ENCODE assay signal across 25 cellular contexts in genomic region chr15:95793226-95793625, GRCh38.
DNase-seq lines count a peak whose midpoint lies in the region; ATAC-seq, FAIRE-seq and TF ChIP-seq lines count a peak whose summit lies in the region.
"Had no signal": no experiment of that assay in that cellular context is flagged by ENCODE, and none has a peak within 500 bp of the region (broad histone marks: within the 10 kb centered on the region; RNA-seq: fewer than 3 reads in every experiment).

No MANE protein-coding gene starts in this region.

- POLR2A ChIA-PET in BJ (lab: Charles Lee): no interaction called here

- no peak overlapping the region for H3K4me3 ChIP-seq in BJ (ENCODE audit: low read depth, low read length)
- H3K4me3 ChIP-seq in kidney (ENCODE audit: low read length in 2 of 2): no peak overlapping the region
- H3K4me3 ChIP-seq: A549, BLaER1 had no signal

- H3K4me1 Mint-ChIP-seq in HFFc6 (ENCODE audit: low read depth): peaks cover 15% of the 10 kb centered on the region
- H3K4me1 Mint-ChIP-seq: CD4-positive, CD25-positive, alpha-beta regulatory T cell had no signal

- no peaks in the 10 kb centered on the region for H3K27me3 ChIP-seq in BJ (ENCODE audit: control insufficient read depth, insufficient read depth, low read length)
- H3K27me3 ChIP-seq: BLaER1 had no signal

- H3K4me3 Mint-ChIP-seq in HFFc6: no peak overlapping the region
- H3K4me3 Mint-ChIP-seq: CD4-positive, CD25-positive, alpha-beta regulatory T cell had no signal

- H3K27ac Mint-ChIP-seq in HFFc6: no peak overlapping the region
- H3K27ac Mint-ChIP-seq: CD4-positive, CD25-positive, alpha-beta regulatory T cell had no signal

- H3K4me1 ChIP-seq in kidney (ENCODE audit: control insufficient read depth in 1 of 2, insufficient read depth in 1 of 2, low read depth in 1 of 2, low read length in 2 of 2): no peaks in the 10 kb centered on the region
- H3K4me1 ChIP-seq: A549, BLaER1 had no signal

- H3K9me3 ChIP-seq in kidney (ENCODE audit: control insufficient read depth in 1 of 2, low read length in 2 of 2): no peaks in the 10 kb centered on the region
- H3K9me3 ChIP-seq: A549, BLaER1 had no signal

- no peak overlapping the region for H3K27ac ChIP-seq in kidney (ENCODE audit: low read depth in 2 of 2, low read length in 2 of 2)
- H3K27ac ChIP-seq: A549, BLaER1 had no signal

- DNase-seq in BJ (ENCODE audit: low read depth): peak; percentile 26
- peak; percentile 74 for DNase-seq in HFFc6
- peak; percentile 17 for DNase-seq in epidermal melanocyte (ENCODE audit: insufficient read length, low spot score)
- DNase-seq in kidney: no peak
- DNase-seq in pons (ENCODE audit: low spot score): no peak
- DNase-seq: CD4-positive, CD25-positive, alpha-beta regulatory T cell; DMS153; DND-41; HCEC 1CT; NCI-H1048; NCI-H1417 treated with DMSO at 0.1 percent for 48 hours; NCI-H1694 treated with DMSO at 0.1 percent for 48 hours; NCI-H2081; NCI-H226; NCI-H510A; NCI-H69; SHP77 treated with DMSO at 0.1 percent for 48 hours had no signal

- intact Hi-C loops in kidney (cut with DNase I): no loop called here

- no peak for ATAC-seq in HG03378 (IDR thresholded peaks at IDR 0.05; ENCODE audit: unreplicated experiment)
- ATAC-seq in HG02642 (IDR thresholded peaks at IDR 0.05; ENCODE audit: poor library complexity, unreplicated experiment): no peak
- no peak for ATAC-seq in GM18873 (IDR thresholded peaks at IDR 0.05; ENCODE audit: low FRiP score, unreplicated experiment)
- ATAC-seq: A549, Panc1 had no signal

- CTCF ChIA-PET in BJ (lab: Yijun Ruan, JAX): interaction anchor here (1.0 kb wide), 1 partner anchor 21 kb away, joined by 3 read pairs; no protein-coding TSS in a partner anchor

- H3K27me3 Mint-ChIP-seq in HFFc6 (ENCODE audit: insufficient read depth): no peaks in the 10 kb centered on the region
- H3K27me3 Mint-ChIP-seq: CD4-positive, CD25-positive, alpha-beta regulatory T cell had no signal

- peak; percentile 13 for FAIRE-seq in kidney (lab: Jason Lieb, UNC)
- FAIRE-seq: G401.6, H1 had no signal

- H3K9ac ChIP-seq in kidney (ENCODE audit: low read length in 2 of 2): no peak overlapping the region
- H3K9ac ChIP-seq: BLaER1 had no signal

- H3K9me3 Mint-ChIP-seq in HFFc6: no peaks in the 10 kb centered on the region

- no peaks in the 10 kb centered on the region for H3K36me3 Mint-ChIP-seq in HFFc6 (ENCODE audit: low read depth)
- H3K36me3 Mint-ChIP-seq: CD4-positive, CD25-positive, alpha-beta regulatory T cell had no signal

- TF ChIP-seq CTCF in BJ (IDR thresholded peaks at IDR 0.05; ENCODE audit: insufficient read depth, low read depth, low read length) (no peak), HFFc6 (IDR thresholded peaks at IDR 0.05) (no peak), kidney (IDR thresholded peaks at IDR 0.05; ENCODE audit: borderline replicate concordance, extremely low read depth, insufficient read depth) (no peak)

- no peaks in the 10 kb centered on the region for H3K36me3 ChIP-seq in BJ (ENCODE audit: control insufficient read depth, insufficient read depth, low read length)
- H3K36me3 ChIP-seq in kidney (ENCODE audit: control insufficient read depth in 1 of 2, insufficient read depth in 2 of 2, low read length in 2 of 2): no peaks in the 10 kb centered on the region
- H3K36me3 ChIP-seq: BLaER1 had no signal

Comparison
In these comparisons a context has a peak if more than half of its experiments do, and no peak if none do; other contexts are left out.
1. DNase-seq: peak in BJ (single experiment), HFFc6 (single experiment) and epidermal melanocyte (single experiment); none in kidney (single experiment) and pons (single experiment).